Comparison of ENCODE assay signal across 13 cellular contexts in genomic region chr6:143675946-143676345, GRCh38. TPM values are rescaled to one million over a fixed set of nuclear protein-coding genes. Genes with fewer than 3 reads are reported as not detected.
DNase-seq lines count a peak whose midpoint lies in the region; ATAC-seq, FAIRE-seq and TF ChIP-seq lines count a peak whose summit lies in the region.
"Had no signal": no experiment of that assay in that cellular context is flagged by ENCODE, and none has a peak within 500 bp of the region (broad histone marks: within the 10 kb centered on the region; RNA-seq: fewer than 3 reads in every experiment).

No MANE protein-coding gene starts in this region.

- CTCF ChIA-PET in mammary epithelial cell (lab: Charles Lee; ENCODE audit: low non-redundant PET), result no interaction called here

- H3K27me3 ChIP-seq in mammary epithelial cell (ENCODE audit: insufficient read depth, low read length) (no peaks in the 10 kb centered on the region), transverse colon (no peaks in the 10 kb centered on the region)
- H3K27me3 ChIP-seq: neutrophil had no signal

- TF ChIP-seq CTCF in mammary epithelial cell (conservative IDR thresholded peaks at IDR 0.05 in 1 of 2, IDR thresholded peaks at IDR 0.05 in 1 of 2; ENCODE audit: extremely low read depth in 1 of 2, insufficient read depth in 1 of 2, low read depth in 1 of 2, low read length in 2 of 2), result no peak
- TF ChIP-seq CTCF in kidney (IDR thresholded peaks at IDR 0.05; ENCODE audit: borderline replicate concordance, extremely low read depth, insufficient read depth), result no peak
- TF ChIP-seq CTCF in transverse colon (IDR thresholded peaks at IDR 0.05), result no peak

- peaks cover 38% of the 10 kb centered on the region for H3K4me1 ChIP-seq in mammary epithelial cell (ENCODE audit: insufficient read depth, low read length)
- peaks cover 4 to 6% of the 10 kb centered on the region in 2 donors for H3K4me1 ChIP-seq in kidney (ENCODE audit: control insufficient read depth in 1 of 2, insufficient read depth in 1 of 2, low read depth in 1 of 2, low read length in 2 of 2)
- H3K4me1 ChIP-seq in transverse colon, result peaks cover 10 to 25% (median 17%) of the 10 kb centered on the region in 4 donors

- H3K4me3 ChIP-seq in mammary epithelial cell (replicated peaks in 1 of 3; ENCODE audit: insufficient read depth in 1 of 3, low read depth in 2 of 3, low read length in 3 of 3) (no peak overlapping the region), kidney (ENCODE audit: low read length in 2 of 2) (no peak overlapping the region), transverse colon (no peak overlapping the region)

- dilution Hi-C loops in mammary epithelial cell (cut with HindIII; ENCODE audit: low sequenced_read_pairs), result no loop called here

- H3K27ac ChIP-seq in mammary epithelial cell (ENCODE audit: insufficient read depth, low read depth, low read length) (peak overlapping the region; percentile 31), kidney (ENCODE audit: low read depth in 2 of 2, low read length in 2 of 2) (no peak overlapping the region), transverse colon (peak overlapping the region in 3 of 4 donors; percentile 27 to 91 (median 84))
- H3K27ac ChIP-seq: neutrophil had no signal

- ATAC-seq in HG03159 (IDR thresholded peaks at IDR 0.05; ENCODE audit: unreplicated experiment), result no peak
- ATAC-seq: left cardiac atrium had no signal

- DNase-seq in SIG-M5 treated with dmso at 0.1 percent for 504 hours (lab: John Stamatoyannopoulos, UW; ENCODE audit: unreplicated experiment) (peak; percentile 16), SIG-M5 (lab: John Stamatoyannopoulos, UW) (no peak), mammary epithelial cell (no peak), kidney (no peak), transverse colon (no peak), SHP77 treated with DMSO at 0.1 percent for 48 hours (lab: John Stamatoyannopoulos, UW) (no peak)
- DNase-seq in activated CD4-positive, alpha-beta T cell treated with anti-CD3 and anti-CD28 coated beads, Interleukin-2, amount 50 U/mL, for 48 hours, result no peak
- DNase-seq: activated CD8-positive, alpha-beta memory T cell treated with anti-CD3 and anti-CD28 coated beads, Interleukin-2, amount 50 U/mL, for 48 hours; left cardiac atrium; stimulated activated CD4-positive, alpha-beta T cell treated with anti-CD3 and anti-CD28 coated beads, Interleukin-2, amount 100 ng/mL, for 24 hours; stimulated activated naive CD4-positive, alpha-beta T cell had no signal

- peak overlapping the region; percentile 32 for H3K4me2 ChIP-seq in mammary epithelial cell (ENCODE audit: insufficient read depth, low read depth, low read length)

- H3K36me3 ChIP-seq in mammary epithelial cell (ENCODE audit: insufficient read depth, low read length) (no peaks in the 10 kb centered on the region), kidney (ENCODE audit: control insufficient read depth in 1 of 2, insufficient read depth in 2 of 2, low read length in 2 of 2) (no peaks in the 10 kb centered on the region), transverse colon (no peaks in the 10 kb centered on the region)
- H3K36me3 ChIP-seq: neutrophil had no signal

- H3K9me3 ChIP-seq in mammary epithelial cell (replicated peaks; ENCODE audit: insufficient read depth, low read length) (no peaks in the 10 kb centered on the region), kidney (ENCODE audit: control insufficient read depth in 1 of 2, low read length in 2 of 2) (no peaks in the 10 kb centered on the region), transverse colon (no peaks in the 10 kb centered on the region)
- H3K9me3 ChIP-seq: neutrophil had no signal

- intact Hi-C loops in mammary epithelial cell (cut with micrococcal nuclease) (loop anchor here (5.0 kb wide), 3 partner anchors 84 to 331 kb away; partner anchors contain the start of gene PLAGL1), kidney (cut with DNase I) (no loop called here), transverse colon (cut with DNase I; ENCODE audit: low total_unique reads) (no loop called here)

- H3K79me2 ChIP-seq in mammary epithelial cell (ENCODE audit: insufficient read depth, low read length), result peaks cover 30% of the 10 kb centered on the region

- H3K9ac ChIP-seq in mammary epithelial cell (ENCODE audit: insufficient read depth, low read length), result no peak overlapping the region
- no peak overlapping the region for H3K9ac ChIP-seq in kidney (ENCODE audit: low read length in 2 of 2)

- H4K20me1 ChIP-seq in mammary epithelial cell (ENCODE audit: insufficient read depth, low read length), result no peaks in the 10 kb centered on the region

- 6% methylated on average over 1 of the region's 1 CpG for WGBS in mammary epithelial cell (ENCODE audit: low coverage, missing lambda C conversion rate)
- 67 to 100% methylated on average over 1 of the region's 1 CpG for WGBS in transverse colon (ENCODE audit: low coverage in 1 of 2), 2 donors

- in situ Hi-C loops in mammary epithelial cell (cut with MboI; ENCODE audit: low sequenced_read_pairs in 2 of 2) (no loop called here), transverse colon (cut with MboI; ENCODE audit: low pct_ligation_motif_present in 1 of 4, low pct_unique_long_range_greater_than_20kb in 1 of 4, low sequenced_read_pairs in 3 of 4) (no loop called here)

- no peak for TF ChIP-seq EP300 in transverse colon (IDR thresholded peaks at IDR 0.05; ENCODE audit: low read depth)

- FAIRE-seq in kidney (lab: Jason Lieb, UNC), result peak; percentile 41

- no peak for TF ChIP-seq POLR2A in transverse colon (IDR thresholded peaks at IDR 0.05)

- H2AFZ ChIP-seq in mammary epithelial cell (ENCODE audit: low read depth, low read length), result no peak overlapping the region

- no TSS peak for BruUV-seq in mammary epithelial cell (replicated peaks; lab: Mats Ljungman, UMichigan)

RNA-seq across cellular contexts. Expression of gene PHACTR2, which starts 1.8 kb away (rescaled TPM):
- 10 to 100 TPM; 24.3 to 32.1 TPM for total RNA-seq in mammary epithelial cell
- polyA plus RNA-seq in mammary epithelial cell, result 15.0 TPM
- polyA minus RNA-seq in mammary epithelial cell, result 17.5 TPM
- 56.1 TPM for total RNA-seq in kidney
- polyA plus RNA-seq in kidney (ENCODE audit: insufficient read depth, low read depth, low replicate concordance), result 3.5 TPM
- total RNA-seq in transverse colon, result 10 to 100 TPM; 38.6 to 56.8 (median 48.7) TPM

Comparison
In these comparisons a context has a peak if more than half of its experiments do, and no peak if none do; other contexts are left out.
1. H3K27ac ChIP-seq: peak in mammary epithelial cell (single experiment) and transverse colon (3 of 4); none in kidney (0 of 2).